In the genomic region with DNA sequence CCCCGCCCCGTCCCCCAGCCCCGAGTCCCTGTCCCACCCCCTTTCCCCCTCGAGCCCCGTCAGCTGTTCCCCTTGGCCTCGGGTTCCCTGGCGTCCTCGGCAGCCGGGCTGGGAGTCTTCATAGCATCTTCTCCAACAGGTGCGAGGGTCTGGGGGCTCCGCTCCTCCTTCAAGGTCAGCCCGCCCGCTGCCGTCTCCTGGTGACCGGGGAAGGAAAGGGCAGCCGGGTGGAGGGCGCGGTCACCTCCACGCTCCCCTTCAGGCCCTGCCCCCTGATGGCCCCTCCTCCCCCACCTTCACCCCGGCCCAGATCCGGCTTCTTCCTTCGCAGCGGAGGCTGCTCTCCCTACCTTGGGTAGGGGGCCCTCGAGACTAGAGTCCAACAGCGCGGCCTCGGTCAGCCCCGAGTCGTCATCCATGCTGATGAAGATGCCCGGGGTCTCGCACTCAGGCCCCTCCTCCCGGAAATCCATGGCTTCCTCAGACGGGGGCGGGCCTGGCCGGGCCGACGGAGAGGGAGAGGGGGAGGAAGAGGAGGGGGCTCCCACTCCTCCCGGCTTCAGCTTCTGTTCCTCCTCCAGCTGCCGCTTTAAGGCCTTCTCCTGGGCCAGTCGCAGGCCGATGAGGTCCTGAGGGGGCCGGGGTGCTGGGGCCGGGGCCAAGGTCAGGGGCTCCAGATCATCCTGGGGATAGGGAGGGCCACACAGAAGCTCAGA, we compare ENCODE assay signal across 1 cellular context.
TF ChIP-seq lines count a peak whose summit lies in the region.

No MANE protein-coding gene starts in this region.

TF ChIP-seq in GM23338, 12 proteins besides CTCF, POLR2A, EP300 and RAD21 (continued from another document):
- TF ChIP-seq, protein P1, sequence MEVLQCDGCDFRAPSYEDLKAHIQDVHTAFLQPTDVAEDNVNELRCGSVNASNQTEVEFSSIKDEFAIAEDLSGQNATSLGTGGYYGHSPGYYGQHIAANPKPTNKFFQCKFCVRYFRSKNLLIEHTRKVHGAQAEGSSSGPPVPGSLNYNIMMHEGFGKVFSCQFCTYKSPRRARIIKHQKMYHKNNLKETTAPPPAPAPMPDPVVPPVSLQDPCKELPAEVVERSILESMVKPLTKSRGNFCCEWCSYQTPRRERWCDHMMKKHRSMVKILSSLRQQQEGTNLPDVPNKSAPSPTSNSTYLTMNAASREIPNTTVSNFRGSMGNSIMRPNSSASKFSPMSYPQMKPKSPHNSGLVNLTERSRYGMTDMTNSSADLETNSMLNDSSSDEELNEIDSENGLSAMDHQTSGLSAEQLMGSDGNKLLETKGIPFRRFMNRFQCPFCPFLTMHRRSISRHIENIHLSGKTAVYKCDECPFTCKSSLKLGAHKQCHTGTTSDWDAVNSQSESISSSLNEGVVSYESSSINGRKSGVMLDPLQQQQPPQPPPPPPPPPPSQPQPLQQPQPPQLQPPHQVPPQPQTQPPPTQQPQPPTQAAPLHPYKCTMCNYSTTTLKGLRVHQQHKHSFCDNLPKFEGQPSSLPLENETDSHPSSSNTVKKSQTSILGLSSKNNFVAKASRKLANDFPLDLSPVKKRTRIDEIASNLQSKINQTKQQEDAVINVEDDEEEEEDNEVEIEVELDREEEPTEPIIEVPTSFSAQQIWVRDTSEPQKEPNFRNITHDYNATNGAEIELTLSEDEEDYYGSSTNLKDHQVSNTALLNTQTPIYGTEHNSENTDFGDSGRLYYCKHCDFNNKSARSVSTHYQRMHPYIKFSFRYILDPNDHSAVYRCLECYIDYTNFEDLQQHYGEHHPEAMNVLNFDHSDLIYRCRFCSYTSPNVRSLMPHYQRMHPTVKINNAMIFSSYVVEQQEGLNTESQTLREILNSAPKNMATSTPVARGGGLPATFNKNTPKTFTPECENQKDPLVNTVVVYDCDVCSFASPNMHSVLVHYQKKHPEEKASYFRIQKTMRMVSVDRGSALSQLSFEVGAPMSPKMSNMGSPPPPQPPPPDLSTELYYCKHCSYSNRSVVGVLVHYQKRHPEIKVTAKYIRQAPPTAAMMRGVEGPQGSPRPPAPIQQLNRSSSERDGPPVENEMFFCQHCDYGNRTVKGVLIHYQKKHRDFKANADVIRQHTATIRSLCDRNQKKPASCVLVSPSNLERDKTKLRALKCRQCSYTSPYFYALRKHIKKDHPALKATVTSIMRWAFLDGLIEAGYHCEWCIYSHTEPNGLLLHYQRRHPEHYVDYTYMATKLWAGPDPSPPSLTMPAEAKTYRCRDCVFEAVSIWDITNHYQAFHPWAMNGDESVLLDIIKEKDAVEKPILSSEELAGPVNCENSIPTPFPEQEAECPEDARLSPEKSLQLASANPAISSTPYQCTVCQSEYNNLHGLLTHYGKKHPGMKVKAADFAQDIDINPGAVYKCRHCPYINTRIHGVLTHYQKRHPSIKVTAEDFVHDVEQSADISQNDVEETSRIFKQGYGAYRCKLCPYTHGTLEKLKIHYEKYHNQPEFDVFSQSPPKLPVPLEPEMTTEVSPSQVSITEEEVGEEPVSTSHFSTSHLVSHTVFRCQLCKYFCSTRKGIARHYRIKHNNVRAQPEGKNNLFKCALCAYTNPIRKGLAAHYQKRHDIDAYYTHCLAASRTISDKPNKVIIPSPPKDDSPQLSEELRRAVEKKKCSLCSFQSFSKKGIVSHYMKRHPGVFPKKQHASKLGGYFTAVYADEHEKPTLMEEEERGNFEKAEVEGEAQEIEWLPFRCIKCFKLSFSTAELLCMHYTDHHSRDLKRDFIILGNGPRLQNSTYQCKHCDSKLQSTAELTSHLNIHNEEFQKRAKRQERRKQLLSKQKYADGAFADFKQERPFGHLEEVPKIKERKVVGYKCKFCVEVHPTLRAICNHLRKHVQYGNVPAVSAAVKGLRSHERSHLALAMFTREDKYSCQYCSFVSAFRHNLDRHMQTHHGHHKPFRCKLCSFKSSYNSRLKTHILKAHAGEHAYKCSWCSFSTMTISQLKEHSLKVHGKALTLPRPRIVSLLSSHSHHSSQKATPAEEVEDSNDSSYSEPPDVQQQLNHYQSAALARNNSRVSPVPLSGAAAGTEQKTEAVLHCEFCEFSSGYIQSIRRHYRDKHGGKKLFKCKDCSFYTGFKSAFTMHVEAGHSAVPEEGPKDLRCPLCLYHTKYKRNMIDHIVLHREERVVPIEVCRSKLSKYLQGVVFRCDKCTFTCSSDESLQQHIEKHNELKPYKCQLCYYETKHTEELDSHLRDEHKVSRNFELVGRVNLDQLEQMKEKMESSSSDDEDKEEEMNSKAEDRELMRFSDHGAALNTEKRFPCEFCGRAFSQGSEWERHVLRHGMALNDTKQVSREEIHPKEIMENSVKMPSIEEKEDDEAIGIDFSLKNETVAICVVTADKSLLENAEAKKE (CRISPR knock-in tag; IDR thresholded peaks at IDR 0.05), result no peak
- no peak for TF ChIP-seq ZNF331 (CRISPR knock-in tag; IDR thresholded peaks at IDR 0.05; ENCODE audit: low read depth)
